Comparison of ENCODE assay signal across 1 cellular context in genomic region chr11:95372097-95372656, GRCh38.
TF ChIP-seq lines count a peak whose summit lies in the region.

No MANE protein-coding gene starts in this region.

TF ChIP-seq in H1, 55 proteins besides CTCF, POLR2A, EP300 and RAD21:
- TF ChIP-seq PHF8 (conservative IDR thresholded peaks at IDR 0.05; ENCODE audit: low read depth, low read length) (no peak), TAF7 (optimal IDR thresholded peaks at IDR 0.05; ENCODE audit: borderline replicate concordance, low read depth, low read length) (no peak), TAF1 (IDR thresholded peaks at IDR 0.05; ENCODE audit: low read depth, low read length) (no peak), CHD7 (IDR thresholded peaks at IDR 0.05; ENCODE audit: insufficient replicate concordance, low read length) (no peak), GABPA (IDR thresholded peaks at IDR 0.05; ENCODE audit: borderline replicate concordance, insufficient read depth, low read length) (no peak)
- TF ChIP-seq, protein P1, sequence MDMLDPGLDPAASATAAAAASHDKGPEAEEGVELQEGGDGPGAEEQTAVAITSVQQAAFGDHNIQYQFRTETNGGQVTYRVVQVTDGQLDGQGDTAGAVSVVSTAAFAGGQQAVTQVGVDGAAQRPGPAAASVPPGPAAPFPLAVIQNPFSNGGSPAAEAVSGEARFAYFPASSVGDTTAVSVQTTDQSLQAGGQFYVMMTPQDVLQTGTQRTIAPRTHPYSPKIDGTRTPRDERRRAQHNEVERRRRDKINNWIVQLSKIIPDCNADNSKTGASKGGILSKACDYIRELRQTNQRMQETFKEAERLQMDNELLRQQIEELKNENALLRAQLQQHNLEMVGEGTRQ (IDR thresholded peaks at IDR 0.05; ENCODE audit: low read length): no peak
